In genomic region chr14:74942608-74943007, GRCh38 we compare ENCODE assay signal across 8 cellular contexts. TPM values are rescaled to one million over a fixed set of nuclear protein-coding genes. Genes with fewer than 3 reads are reported as not detected.
DNase-seq lines count a peak whose midpoint lies in the region; ATAC-seq and TF ChIP-seq lines count a peak whose summit lies in the region.
"Had no signal": no experiment of that assay in that cellular context is flagged by ENCODE, and none has a peak within 500 bp of the region (broad histone marks: within the 10 kb centered on the region; RNA-seq: fewer than 3 reads in every experiment).

No MANE protein-coding gene starts in this region.

- H3K36me3 ChIP-seq in GM23338 (ENCODE audit: insufficient read depth) = no peaks in the 10 kb centered on the region
- H3K36me3 ChIP-seq in adrenal gland (replicated peaks in 1 of 2) = no peaks in the 10 kb centered on the region
- H3K36me3 ChIP-seq in gastrocnemius medialis = no peaks in the 10 kb centered on the region

- H3K4me3 ChIP-seq in GM12864 (ENCODE audit: low read depth, low read length) = peak overlapping the region; percentile 60
- no peak overlapping the region for H3K4me3 ChIP-seq in GM23338
- no peak overlapping the region for H3K4me3 ChIP-seq in adrenal gland
- H3K4me3 ChIP-seq in gastrocnemius medialis = no peak overlapping the region
- H3K4me3 ChIP-seq: SK-N-MC had no signal

- H3K9me3 Mint-ChIP-seq in GM23338 = no peaks in the 10 kb centered on the region; the same call in 2 of the 3 replicates

- no peaks in the 10 kb centered on the region for H4K20me1 ChIP-seq in GM23338 (replicated peaks; ENCODE audit: insufficient read depth)

- 83 to 91% (median 87%) methylated on average over 9 to 11 of the region's 11 CpGs for WGBS in adrenal gland, 4 donors

- H3K27ac ChIP-seq in GM23338 (ENCODE audit: low read depth) (no peak overlapping the region), adrenal gland (peak overlapping the region in 4 of 5 donors; percentile 56 to 87 (median 76)), gastrocnemius medialis (peak overlapping the region; percentile 87 to 94 (median 92))

- H3K4me1 Mint-ChIP-seq in GM23338 = peaks cover 7% of the 10 kb centered on the region; the same call in 2 of the 3 replicates

- no peak overlapping the region for H3K27ac Mint-ChIP-seq in GM23338

- 0 out of 2 replicates have a peak, but pooled peaks cover 5% of the 10 kb centered on the region for H3F3A ChIP-seq in GM23338 (replicated peaks; ENCODE audit: low read depth)

- H3K9me3 ChIP-seq in adrenal gland (replicated peaks in 1 of 3) = no peaks in the 10 kb centered on the region
- no peaks in the 10 kb centered on the region for H3K9me3 ChIP-seq in gastrocnemius medialis

- H3K4me2 ChIP-seq in GM23338 = no peak overlapping the region

- in situ Hi-C loops in gastrocnemius medialis (cut with MboI; ENCODE audit: low sequenced_read_pairs in 4 of 4) = loop anchor here in 2 of 4 donors (25.0 kb wide), 1 partner anchor 145 kb away; no protein-coding TSS in a partner anchor

- DNase-seq in GM12864 (ENCODE audit: low read depth) = no peak
- no peak for DNase-seq in GM23338 (ENCODE audit: low spot score)
- DNase-seq in adrenal gland = no peak
- DNase-seq in gastrocnemius medialis = no peak
- no peak for DNase-seq in GM20000 (ENCODE audit: low spot score)
- DNase-seq in mesenteric fat pad (ENCODE audit: low spot score) = no peak
- no peak for DNase-seq in NCI-H510A (lab: John Stamatoyannopoulos, UW)

- no peaks in the 10 kb centered on the region for H3K27me3 ChIP-seq in GM23338 (ENCODE audit: insufficient read depth)
- no peaks in the 10 kb centered on the region for H3K27me3 ChIP-seq in adrenal gland
- no peaks in the 10 kb centered on the region for H3K27me3 ChIP-seq in gastrocnemius medialis

- peaks cover 4% of the 10 kb centered on the region; the same call in 1 of the 2 replicates for H3K4me1 ChIP-seq in GM23338 (ENCODE audit: insufficient read depth)
- peaks cover 20 to 39% of the 10 kb centered on the region in 2 donors for H3K4me1 ChIP-seq in adrenal gland (replicated peaks in 1 of 2)
- H3K4me1 ChIP-seq in gastrocnemius medialis = peaks cover 51 to 53% of the 10 kb centered on the region in 2 donors

- no peaks in the 10 kb centered on the region for H3K79me2 ChIP-seq in GM23338 (replicated peaks; ENCODE audit: insufficient read depth)

- peaks cover 10% of the 10 kb centered on the region for H3K27me3 Mint-ChIP-seq in GM23338 (ENCODE audit: insufficient read depth, low read depth, poor library complexity)

- H3K36me3 Mint-ChIP-seq in GM23338 (ENCODE audit: low read depth) = no peaks in the 10 kb centered on the region

- no peak overlapping the region for H2AFZ ChIP-seq in GM23338

- ATAC-seq in GM23338 (peak; percentile 33), gastrocnemius medialis (no peak)

- intact Hi-C loops in adrenal gland (cut with DNase I) = loop anchor here in 1 of 2 donors (10.0 kb wide), 1 partner anchor 62 kb away; the partner anchor contains the start of gene EIF2B2
- intact Hi-C loops in gastrocnemius medialis (cut with DNase I; ENCODE audit: low total_unique reads) = loop anchor here (5.0 kb wide), 1 partner anchor 125 kb away; the partner anchor contains the start of gene ZC2HC1C

- H3K9me2 ChIP-seq in GM23338 (ENCODE audit: insufficient read depth) = no peaks in the 10 kb centered on the region

- no peak overlapping the region for H3K4me3 Mint-ChIP-seq in GM23338

- no peak for TF ChIP-seq CTCF in GM12864 (IDR thresholded peaks at IDR 0.05; ENCODE audit: low read depth, low read length, missing control alignments)
- TF ChIP-seq CTCF in GM23338 (conservative IDR thresholded peaks at IDR 0.05; ENCODE audit: low read depth in 2 of 2) = no peak
- TF ChIP-seq CTCF in adrenal gland (IDR thresholded peaks at IDR 0.05) = no peak
- TF ChIP-seq CTCF in gastrocnemius medialis (IDR thresholded peaks at IDR 0.05 in 4 of 5, conservative IDR thresholded peaks at IDR 0.05 in 1 of 5) = no peak
- no peak for TF ChIP-seq CTCF in GM20000 (IDR thresholded peaks at IDR 0.05; ENCODE audit: extremely low read depth, missing control alignments)

- TF ChIP-seq POLR2A in adrenal gland (IDR thresholded peaks at IDR 0.05) = no peak
- TF ChIP-seq POLR2A in gastrocnemius medialis (IDR thresholded peaks at IDR 0.05) = no peak

TF ChIP-seq in GM23338, 12 proteins besides CTCF, POLR2A, EP300 and RAD21:
- TF ChIP-seq ZNF462 (CRISPR knock-in tag; IDR thresholded peaks at IDR 0.05) = no peak

RNA-seq across cellular contexts. Expression of gene PGF, which starts 12.8 kb away (rescaled TPM):
- total RNA-seq in GM23338 (2014; rRNA removed; shearing (Covaris generic)) = 6.3 and 9.5 TPM in 2 replicates
- polyA plus RNA-seq in GM23338 (2016; fragmentation: Nextera tagmentation; extraction: Ambion mirVana) (2.9 and 5.1 TPM in 2 replicates), adrenal gland (1 to 10 TPM; 1.7 to 5.1 (median 4.5) TPM)
- total RNA-seq in adrenal gland (10 to 100 TPM in 3 of 8 donors, 1 to 10 TPM in 5; 2.1 to 12.7 (median 5.3) TPM), gastrocnemius medialis (1 to 10 TPM; 2.2 to 7.8 (median 3.8) TPM), mesenteric fat pad (2.9 TPM)

RNA-seq across cellular contexts. Expression of gene RPS6KL1, which starts 19.5 kb away (rescaled TPM):
- total RNA-seq in GM23338 (2014; rRNA removed; shearing (Covaris generic)) = 6.5 and 11.6 TPM in 2 replicates
- 4.6 and 5.6 TPM in 2 replicates for polyA plus RNA-seq in GM23338 (2016; fragmentation: Nextera tagmentation; extraction: Ambion mirVana)
- 10 to 100 TPM in 1 of 8 donors, 1 to 10 TPM in 7; 2.0 to 23.9 (median 5.3) TPM for total RNA-seq in adrenal gland
- polyA plus RNA-seq in adrenal gland = 10 to 100 TPM in 2 of 3 donors, 1 to 10 TPM in 1; 3.9 to 28.2 (median 12.3) TPM
- total RNA-seq in gastrocnemius medialis = 10 to 100 TPM; 11.7 to 34.4 (median 18.7) TPM
- 23.6 TPM for total RNA-seq in mesenteric fat pad
